In the genomic region with DNA sequence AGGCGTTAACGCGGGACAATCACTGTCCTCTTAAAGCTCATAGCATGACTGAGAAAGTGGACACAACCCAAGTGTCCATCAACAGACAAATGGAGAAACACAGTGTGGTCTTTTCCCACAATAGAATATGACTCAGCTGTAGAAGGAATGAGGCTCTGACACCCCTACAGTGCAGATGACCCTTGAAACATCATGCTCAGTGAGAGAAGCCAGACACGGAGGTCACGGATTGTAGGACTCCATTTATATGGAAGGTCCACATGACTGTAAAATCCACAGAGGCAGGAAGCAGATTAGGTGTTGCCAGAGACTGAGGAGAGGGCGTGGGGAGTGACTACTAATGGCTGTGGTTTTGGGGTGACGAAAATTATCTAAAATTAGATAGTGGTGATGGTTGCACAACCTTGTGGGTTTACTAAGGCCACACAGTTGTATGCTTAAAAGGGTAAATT, we compare ENCODE assay signal across 11 cellular contexts. TPM values are rescaled to one million over a fixed set of nuclear protein-coding genes. Genes with fewer than 3 reads are reported as not detected.
A peak's percentile ranks its signal among the peaks of the same experiment; 100 is the strongest.
DNase-seq lines count a peak whose midpoint lies in the region; ATAC-seq, FAIRE-seq and TF ChIP-seq lines count a peak whose summit lies in the region.
"Had no signal": no experiment of that assay in that cellular context is flagged by ENCODE, and none has a peak within 500 bp of the region (broad histone marks: within the 10 kb centered on the region; RNA-seq: fewer than 3 reads in every experiment).

No MANE protein-coding gene starts in this region.

- TF ChIP-seq EP300 in stomach (IDR thresholded peaks at IDR 0.05), result no peak

- H4K20me1 ChIP-seq in smooth muscle cell (ENCODE audit: low read depth), result no peaks in the 10 kb centered on the region

- CTCF ChIA-PET in activated CD8-positive, alpha-beta T cell treated with anti-CD3 and anti-CD28 coated beads, Interleukin-2, amount 10 ng/mL, durations not matched to agents 7 days and 5 days (lab: Charles Lee), result no interaction called here

- H3K4me1 ChIP-seq in stomach (peaks cover 0 to 14% (median 4%) of the 10 kb centered on the region in 4 donors), smooth muscle cell (ENCODE audit: low read depth) (peaks cover under 1% of the 10 kb centered on the region)

- peaks cover 3% of the 10 kb centered on the region for H3K27me3 Mint-ChIP-seq in activated CD8-positive, alpha-beta T cell treated with anti-CD3 and anti-CD28 coated beads, Interleukin-2, amount 10 ng/mL, durations not matched to agents 7 days and 5 days (ENCODE audit: low read depth)

- H3K9me3 ChIP-seq in stomach (peaks cover 0 to 9% (median 0%) of the 10 kb centered on the region in 4 donors), smooth muscle cell (replicated peaks; ENCODE audit: low read depth) (no peaks in the 10 kb centered on the region)
- H3K9me3 ChIP-seq: tibial artery had no signal

- POLR2A ChIA-PET in activated CD8-positive, alpha-beta T cell treated with anti-CD3 and anti-CD28 coated beads, Interleukin-2, amount 10 ng/mL, durations not matched to agents 7 days and 5 days (lab: Charles Lee), result interaction anchor here (1.5 kb wide), 1 partner anchor 8 kb away, joined by 4 read pairs; no protein-coding TSS in a partner anchor

- no peak for TF ChIP-seq POLR2A in stomach (IDR thresholded peaks at IDR 0.05)

- TF ChIP-seq CTCF in stomach (IDR thresholded peaks at IDR 0.05) (no peak), smooth muscle cell (IDR thresholded peaks at IDR 0.05; ENCODE audit: borderline replicate concordance, insufficient read depth, poor library complexity, severe bottlenecking) (no peak)

- H3F3A ChIP-seq in smooth muscle cell (ENCODE audit: low read depth), result no peaks in the 10 kb centered on the region

- H3K36me3 ChIP-seq in stomach, result no peaks in the 10 kb centered on the region
- H3K36me3 ChIP-seq in smooth muscle cell (ENCODE audit: low read depth), result no peaks in the 10 kb centered on the region
- H3K36me3 ChIP-seq: tibial artery had no signal

- H3K9ac ChIP-seq in smooth muscle cell (ENCODE audit: low read depth), result no peak overlapping the region

- no peaks in the 10 kb centered on the region for H3K27me3 ChIP-seq in stomach
- H3K27me3 ChIP-seq in smooth muscle cell (ENCODE audit: low read depth), result no peaks in the 10 kb centered on the region
- H3K27me3 ChIP-seq: tibial artery had no signal

- H3K4me3 ChIP-seq in stomach, result no peak overlapping the region
- H3K4me3 ChIP-seq in smooth muscle cell, result no peak overlapping the region
- H3K4me3 ChIP-seq: tibial artery had no signal

- H3K4me1 Mint-ChIP-seq in activated CD8-positive, alpha-beta T cell treated with anti-CD3 and anti-CD28 coated beads, Interleukin-2, amount 10 ng/mL, durations not matched to agents 7 days and 5 days (ENCODE audit: low read depth), result peaks cover 30% of the 10 kb centered on the region

- H3K4me2 ChIP-seq in smooth muscle cell, result no peak overlapping the region

- ATAC-seq in HG03565 (IDR thresholded peaks at IDR 0.05; ENCODE audit: unreplicated experiment), result peak; percentile 67
- ATAC-seq in activated CD8-positive, alpha-beta T cell treated with anti-CD3 and anti-CD28 coated beads, Interleukin-2, amount 10 ng/mL, durations not matched to agents 7 days and 5 days, result peak; percentile 51
- ATAC-seq in GM19455 (IDR thresholded peaks at IDR 0.05; ENCODE audit: unreplicated experiment), result no peak
- ATAC-seq: Panc1 had no signal

- H3K27ac Mint-ChIP-seq in activated CD8-positive, alpha-beta T cell treated with anti-CD3 and anti-CD28 coated beads, Interleukin-2, amount 10 ng/mL, durations not matched to agents 7 days and 5 days, result peak overlapping the region; percentile 11
- H3K27ac Mint-ChIP-seq: activated naive CD8-positive, alpha-beta T cell had no signal

- intact Hi-C loops in stomach (cut with DNase I; ENCODE audit: low total_unique reads), result no loop called here

- H2AFZ ChIP-seq in smooth muscle cell (ENCODE audit: low read depth), result no peak overlapping the region

- no peaks in the 10 kb centered on the region for H3K79me2 ChIP-seq in smooth muscle cell (ENCODE audit: low read depth)

- H3K36me3 Mint-ChIP-seq in activated CD8-positive, alpha-beta T cell treated with anti-CD3 and anti-CD28 coated beads, Interleukin-2, amount 10 ng/mL, durations not matched to agents 7 days and 5 days (ENCODE audit: low read depth), result peaks cover 23% of the 10 kb centered on the region
- H3K36me3 Mint-ChIP-seq: activated naive CD8-positive, alpha-beta T cell had no signal

- no peak overlapping the region for H3K4me3 Mint-ChIP-seq in activated CD8-positive, alpha-beta T cell treated with anti-CD3 and anti-CD28 coated beads, Interleukin-2, amount 10 ng/mL, durations not matched to agents 7 days and 5 days
- H3K4me3 Mint-ChIP-seq: activated naive CD8-positive, alpha-beta T cell had no signal

- DNase-seq in GM04504 (ENCODE audit: low read depth) (peak; percentile 25), myocyte (ENCODE audit: low read depth) (peak; percentile 99), urothelium cell line (ENCODE audit: low spot score) (no peak), stomach (no peak), smooth muscle cell (lab: John Stamatoyannopoulos, UW; ENCODE audit: unreplicated experiment) (no peak)
- peak; percentile 54 for DNase-seq in activated CD8-positive, alpha-beta T cell treated with anti-CD3 and anti-CD28 coated beads, Interleukin-2, amount 10 ng/mL, durations not matched to agents 7 days and 5 days
- DNase-seq: tibial artery had no signal

- 64 to 73% (median 66%) methylated on average over 7 of the region's 7 CpGs for WGBS in stomach, 5 donors
- WGBS in smooth muscle cell (ENCODE audit: low lambda C conversion rate), result 62% methylated on average over 7 of the region's 7 CpGs

- FAIRE-seq in urothelium cell line (lab: Jason Lieb, UNC), result no peak

- H3K27ac ChIP-seq in stomach, result no peak overlapping the region
- H3K27ac ChIP-seq in smooth muscle cell (ENCODE audit: low read depth), result no peak overlapping the region
- H3K27ac ChIP-seq: tibial artery had no signal

- no peaks in the 10 kb centered on the region for H3K9me3 Mint-ChIP-seq in activated CD8-positive, alpha-beta T cell treated with anti-CD3 and anti-CD28 coated beads, Interleukin-2, amount 10 ng/mL, durations not matched to agents 7 days and 5 days (ENCODE audit: insufficient read depth)

RNA-seq across cellular contexts. Expression of gene NCAPG2, which starts 6.1 kb away (rescaled TPM):
- total RNA-seq in activated CD8-positive, alpha-beta T cell treated with anti-CD3 and anti-CD28 coated beads, Interleukin-2, amount 10 ng/mL, durations not matched to agents 7 days and 5 days, result 100 to 1,000 TPM; 154 TPM
- total RNA-seq in myocyte (11.1 and 15.5 TPM in 2 replicates), stomach (10 to 100 TPM in 4 of 5 donors, 1 to 10 TPM in 1; 4.9 to 24.2 (median 21.6) TPM), smooth muscle cell (9.9 and 18.5 TPM in 2 replicates)
- polyA plus RNA-seq in myocyte (2012), result 5.2 TPM
- polyA plus RNA-seq in stomach (1 to 10 TPM; 2.6 to 4.0 (median 4.0) TPM), smooth muscle cell (10.0 and 12.5 TPM in 2 replicates)

Comparison
In these comparisons a context has a peak if more than half of its experiments do, and no peak if none do; other contexts are left out.
1. DNase-seq: peak in GM04504 (single experiment), activated CD8-positive, alpha-beta T cell treated with anti-CD3 and anti-CD28 coated beads, Interleukin-2, amount 10 ng/mL, durations not matched to agents 7 days and 5 days (single experiment) and myocyte (single experiment); none in urothelium cell line (single experiment), stomach (single experiment) and smooth muscle cell (single experiment).